8 cellular contexts compared by ENCODE assay signal in genomic region chr1:154962238-154962678, GRCh38. TPM values are rescaled to one million over a fixed set of nuclear protein-coding genes. Genes with fewer than 3 reads are reported as not detected.
A peak's percentile ranks its signal among the peaks of the same experiment; 100 is the strongest.
DNase-seq lines count a peak whose midpoint lies in the region; ATAC-seq and TF ChIP-seq lines count a peak whose summit lies in the region.

No MANE protein-coding gene starts in this region.

- H3K9me3 Mint-ChIP-seq in activated CD4-positive, alpha-beta T cell treated with anti-CD3 and anti-CD28 coated beads for 36 hours (ENCODE audit: low read depth): no peaks in the 10 kb centered on the region
- no peaks in the 10 kb centered on the region for H3K9me3 Mint-ChIP-seq in IgD-negative memory B cell
- H3K9me3 Mint-ChIP-seq in activated naive CD8-positive, alpha-beta T cell treated with anti-CD3 and anti-CD28 coated beads for 36 hours: no peaks in the 10 kb centered on the region

- no peaks in the 10 kb centered on the region for H3K27me3 Mint-ChIP-seq in activated CD4-positive, alpha-beta T cell treated with anti-CD3 and anti-CD28 coated beads for 36 hours
- no peaks in the 10 kb centered on the region for H3K27me3 Mint-ChIP-seq in IgD-negative memory B cell
- no peaks in the 10 kb centered on the region for H3K27me3 Mint-ChIP-seq in activated naive CD8-positive, alpha-beta T cell treated with anti-CD3 and anti-CD28 coated beads for 36 hours

- H3K27me3 ChIP-seq in iPS-15b (ENCODE audit: control insufficient read depth, insufficient read depth, low read length): no peaks in the 10 kb centered on the region
- no peaks in the 10 kb centered on the region for H3K27me3 ChIP-seq in spleen (replicated peaks in 1 of 7)

- peak; percentile 8 for ATAC-seq in activated CD4-positive, alpha-beta T cell treated with anti-CD3 and anti-CD28 coated beads for 36 hours
- ATAC-seq in GM19035 (IDR thresholded peaks at IDR 0.05; ENCODE audit: unreplicated experiment): no peak

- peak overlapping the region; percentile 78 for H3K4me3 ChIP-seq in iPS-15b (ENCODE audit: low read depth, low read length)
- peak overlapping the region; percentile 80 to 97 (median 88) for H3K4me3 ChIP-seq in spleen

- H3K36me3 ChIP-seq in iPS-15b (ENCODE audit: control insufficient read depth, insufficient read depth, low read length) (peaks cover 45% of the 10 kb centered on the region), spleen (peaks cover 0 to 70% (median 61%) of the 10 kb centered on the region in 6 donors)

- CTCF ChIA-PET in activated CD4-positive, alpha-beta T cell treated with anti-CD3 and anti-CD28 coated beads for 36 hours (lab: Charles Lee): interaction anchor here (0.6 to 2.0 kb wide), 4 partner anchors 9 to 123 kb away, joined by 3 to 7 read pairs (median 4); partner anchors contain the start of genes FLAD1 and SHC1

- peak overlapping the region; percentile 91 for H3K4me3 Mint-ChIP-seq in activated CD4-positive, alpha-beta T cell treated with anti-CD3 and anti-CD28 coated beads for 36 hours
- peak overlapping the region; percentile 84 to 98 (median 94) for H3K4me3 Mint-ChIP-seq in IgD-negative memory B cell
- peak overlapping the region; percentile 88 for H3K4me3 Mint-ChIP-seq in activated naive CD8-positive, alpha-beta T cell treated with anti-CD3 and anti-CD28 coated beads for 36 hours

- no peak for TF ChIP-seq CTCF in spleen (IDR thresholded peaks at IDR 0.05 in 8 of 11, conservative IDR thresholded peaks at IDR 0.05 in 3 of 11)

- peak overlapping the region; percentile 85 to 99 (median 98) for H3K27ac ChIP-seq in spleen

- peaks cover 38% of the 10 kb centered on the region for H3K4me1 Mint-ChIP-seq in activated CD4-positive, alpha-beta T cell treated with anti-CD3 and anti-CD28 coated beads for 36 hours
- H3K4me1 Mint-ChIP-seq in IgD-negative memory B cell: peaks cover 18 to 19% (median 19%) of the 10 kb centered on the region in 3 donors
- peaks cover 29% of the 10 kb centered on the region for H3K4me1 Mint-ChIP-seq in activated naive CD8-positive, alpha-beta T cell treated with anti-CD3 and anti-CD28 coated beads for 36 hours

- POLR2A ChIA-PET in activated CD4-positive, alpha-beta T cell treated with anti-CD3 and anti-CD28 coated beads for 36 hours (lab: Charles Lee): interaction anchor here (1.4 kb wide), 1 partner anchor 11 kb away, joined by 5 read pairs; no protein-coding TSS in a partner anchor

- H3K4me1 ChIP-seq in iPS-15b (ENCODE audit: control insufficient read depth, insufficient read depth, low read length) (peaks cover 6% of the 10 kb centered on the region), spleen (peaks cover 23 to 95% (median 59%) of the 10 kb centered on the region in 6 donors)

- peak overlapping the region; percentile 88 for H3K9ac ChIP-seq in iPS-15b (ENCODE audit: low read depth, low read length)

- WGBS in spleen, 5 donors: 3 to 6% (median 4%) methylated on average over 15 to 16 of the region's 16 CpGs

- H3K9me3 ChIP-seq in iPS-15b (ENCODE audit: control insufficient read depth, insufficient read depth, low read length) (no peaks in the 10 kb centered on the region), spleen (no peaks in the 10 kb centered on the region)

- H3K36me3 Mint-ChIP-seq in activated CD4-positive, alpha-beta T cell treated with anti-CD3 and anti-CD28 coated beads for 36 hours (ENCODE audit: low read depth): peaks cover 39% of the 10 kb centered on the region
- no peaks in the 10 kb centered on the region for H3K36me3 Mint-ChIP-seq in IgD-negative memory B cell
- H3K36me3 Mint-ChIP-seq in activated naive CD8-positive, alpha-beta T cell treated with anti-CD3 and anti-CD28 coated beads for 36 hours: peaks cover 23% of the 10 kb centered on the region

- intact Hi-C loops in activated CD4-positive, alpha-beta T cell treated with anti-CD3 and anti-CD28 coated beads for 36 hours (cut with DNase I, micrococcal nuclease): loop anchor here in 1 of 2 experiments (5.0 kb wide), 1 partner anchor 100 kb away; the partner anchor contains the start of gene EFNA4
- intact Hi-C loops in spleen (cut with DNase I; ENCODE audit: low total_unique reads): loop anchor here (5.0 kb wide), 1 partner anchor 40 kb away; the partner anchor contains the start of gene ZBTB7B

- no peak for TF ChIP-seq POLR2A in spleen (IDR thresholded peaks at IDR 0.05)

- DNase-seq in activated CD4-positive, alpha-beta T cell treated with anti-CD3 and anti-CD28 coated beads for 36 hours: peak; percentile 51
- DNase-seq in activated CD4-positive, alpha-beta T cell treated with anti-CD3 and anti-CD28 coated beads, Interleukin-2, amount 50 U/mL, for 4 hours: no peak
- no peak for DNase-seq in activated naive CD8-positive, alpha-beta T cell treated with anti-CD3 and anti-CD28 coated beads for 36 hours
- peak; percentile 84 for DNase-seq in spleen
- DNase-seq in GOT3 (lab: John Stamatoyannopoulos, UW): no peak

- H3K27ac Mint-ChIP-seq in activated CD4-positive, alpha-beta T cell treated with anti-CD3 and anti-CD28 coated beads for 36 hours: peak overlapping the region; percentile 91
- peak overlapping the region; percentile 82 to 96 (median 89) for H3K27ac Mint-ChIP-seq in IgD-negative memory B cell
- peak overlapping the region; percentile 89 for H3K27ac Mint-ChIP-seq in activated naive CD8-positive, alpha-beta T cell treated with anti-CD3 and anti-CD28 coated beads for 36 hours

RNA-seq across cellular contexts. Expression of gene PYGO2, which starts 0.7 kb away (rescaled TPM):
- 10 to 100 TPM; 24.5 to 25.6 TPM for total RNA-seq in activated CD4-positive, alpha-beta T cell treated with anti-CD3 and anti-CD28 coated beads for 36 hours
- polyA plus RNA-seq in IgD-negative memory B cell (42.5 TPM), spleen (10 to 100 TPM; 19.8 to 35.7 (median 19.9) TPM)
- total RNA-seq in activated naive CD8-positive, alpha-beta T cell treated with anti-CD3 and anti-CD28 coated beads for 36 hours: 10 to 100 TPM; 24.2 to 25.1 TPM
- total RNA-seq in spleen: 10 to 100 TPM; 28.4 to 36.6 (median 35.5) TPM

RNA-seq across cellular contexts. Expression of gene PBXIP1, which starts 6.4 kb away (rescaled TPM):
- total RNA-seq in activated CD4-positive, alpha-beta T cell treated with anti-CD3 and anti-CD28 coated beads for 36 hours: 10 to 100 TPM; 22.6 to 28.1 TPM
- 123 TPM for polyA plus RNA-seq in IgD-negative memory B cell
- 10 to 100 TPM; 12.2 to 13.2 TPM for total RNA-seq in activated naive CD8-positive, alpha-beta T cell treated with anti-CD3 and anti-CD28 coated beads for 36 hours
- total RNA-seq in spleen: 100 to 1,000 TPM in 3 of 7 donors, 10 to 100 TPM in 4; 70.2 to 125 (median 95.0) TPM
- polyA plus RNA-seq in spleen: 10 to 100 TPM; 55.5 to 75.7 (median 62.2) TPM

RNA-seq across cellular contexts. Expression of gene SHC1, which starts 8.3 kb away (rescaled TPM):
- 10 to 100 TPM; 45.9 to 65.7 TPM for total RNA-seq in activated CD4-positive, alpha-beta T cell treated with anti-CD3 and anti-CD28 coated beads for 36 hours
- polyA plus RNA-seq in IgD-negative memory B cell: 35.7 TPM
- total RNA-seq in activated naive CD8-positive, alpha-beta T cell treated with anti-CD3 and anti-CD28 coated beads for 36 hours: 10 to 100 TPM; 34.7 to 38.4 TPM
- 100 to 1,000 TPM in 4 of 7 donors, 10 to 100 TPM in 3; 63.4 to 133 (median 108) TPM for total RNA-seq in spleen
- 10 to 100 TPM; 36.8 to 49.8 (median 48.6) TPM for polyA plus RNA-seq in spleen

RNA-seq across cellular contexts. Expression of gene CKS1B, which starts 12.2 kb away (rescaled TPM):
- total RNA-seq in activated CD4-positive, alpha-beta T cell treated with anti-CD3 and anti-CD28 coated beads for 36 hours: 100 to 1,000 TPM; 190 to 196 TPM
- polyA plus RNA-seq in IgD-negative memory B cell (102 TPM), spleen (10 to 100 TPM; 17.0 to 51.5 (median 43.2) TPM)
- 100 to 1,000 TPM; 156 TPM for total RNA-seq in activated naive CD8-positive, alpha-beta T cell treated with anti-CD3 and anti-CD28 coated beads for 36 hours
- 10 to 100 TPM; 15.7 to 42.5 (median 27.2) TPM for total RNA-seq in spleen

RNA-seq across cellular contexts. Expression of gene FLAD1, which starts 20.9 kb away (rescaled TPM):
- 10 to 100 TPM; 38.0 to 42.4 TPM for total RNA-seq in activated CD4-positive, alpha-beta T cell treated with anti-CD3 and anti-CD28 coated beads for 36 hours
- 57.6 TPM for polyA plus RNA-seq in IgD-negative memory B cell
- total RNA-seq in activated naive CD8-positive, alpha-beta T cell treated with anti-CD3 and anti-CD28 coated beads for 36 hours: 10 to 100 TPM; 54.2 to 56.1 TPM
- total RNA-seq in spleen: 10 to 100 TPM; 27.1 to 35.8 (median 30.3) TPM
- 10 to 100 TPM; 31.9 to 43.4 (median 40.1) TPM for polyA plus RNA-seq in spleen

Comparison
In these comparisons a context has a peak if more than half of its experiments do, and no peak if none do; other contexts are left out.
1. DNase-seq: peak in activated CD4-positive, alpha-beta T cell treated with anti-CD3 and anti-CD28 coated beads for 36 hours (single experiment) and spleen (single experiment); none in activated CD4-positive, alpha-beta T cell treated with anti-CD3 and anti-CD28 coated beads, Interleukin-2, amount 50 U/mL, for 4 hours (0 of 2), activated naive CD8-positive, alpha-beta T cell treated with anti-CD3 and anti-CD28 coated beads for 36 hours (single experiment) and GOT3 (single experiment).
2. Peak in every context shown above with its lines, with median percentiles within 50 percentile points of each other: H3K27ac Mint-ChIP-seq and H3K4me3 Mint-ChIP-seq.